In genomic region chr10:35210961-35211360, GRCh38 we compare ENCODE assay signal across 1 cellular context.
TF ChIP-seq lines count a peak whose summit lies in the region.

No MANE protein-coding gene starts in this region.

TF ChIP-seq in GM23338, 12 proteins besides CTCF, POLR2A, EP300 and RAD21 (continued from another document):
- TF ChIP-seq ZNF462 (CRISPR knock-in tag; IDR thresholded peaks at IDR 0.05): no peak
- TF ChIP-seq ZNF114 (CRISPR knock-in tag; IDR thresholded peaks at IDR 0.05): no peak
- TF ChIP-seq STAT1 (IDR thresholded peaks at IDR 0.05; ENCODE audit: unreplicated experiment): no peak
- no peak for TF ChIP-seq EZH2 (IDR thresholded peaks at IDR 0.05; ENCODE audit: low read depth, unreplicated experiment)
- no peak for TF ChIP-seq CREB1 (CRISPR knock-in tag; IDR thresholded peaks at IDR 0.05; ENCODE audit: low read depth)
- TF ChIP-seq ETS1 (IDR thresholded peaks at IDR 0.05): no peak
- TF ChIP-seq EZH2phosphoT487 (IDR thresholded peaks at IDR 0.05; ENCODE audit: unreplicated experiment): no peak
- TF ChIP-seq JUNB (IDR thresholded peaks at IDR 0.05; ENCODE audit: unreplicated experiment): no peak
- TF ChIP-seq ZNF331 (CRISPR knock-in tag; IDR thresholded peaks at IDR 0.05; ENCODE audit: low read depth): no peak
TF ChIP-seq in GM23338: peak in this region for 0.
